Comparison of ENCODE assay signal across 24 cellular contexts in the genomic region with DNA sequence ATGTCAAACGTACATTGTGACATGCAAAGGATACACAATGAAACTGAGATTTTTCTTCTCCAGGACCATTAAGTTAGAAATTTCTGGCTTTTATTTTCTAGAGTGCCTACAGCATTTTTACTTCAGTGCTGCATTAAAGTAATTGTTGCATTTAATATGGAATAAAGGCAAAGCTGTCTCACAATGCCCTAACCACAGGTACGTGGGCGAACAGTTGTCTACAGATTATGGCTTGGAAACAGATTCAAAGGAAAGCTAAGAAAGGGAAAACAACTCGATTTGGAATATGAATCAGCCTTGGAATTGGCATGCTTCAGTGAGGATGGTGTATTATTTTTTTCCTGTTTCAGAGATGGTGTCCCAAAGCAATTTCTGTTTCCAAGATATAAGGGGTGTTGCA.
DNase-seq lines count a peak whose midpoint lies in the region; ATAC-seq and TF ChIP-seq lines count a peak whose summit lies in the region.
"Had no signal": no experiment of that assay in that cellular context is flagged by ENCODE, and none has a peak within 500 bp of the region (broad histone marks: within the 10 kb centered on the region; RNA-seq: fewer than 3 reads in every experiment).

No MANE protein-coding gene starts in this region.

- TF ChIP-seq CTCF in neural cell (IDR thresholded peaks at IDR 0.05; ENCODE audit: poor library complexity, severe bottlenecking) (no peak), MCF 10A (IDR thresholded peaks at IDR 0.05; ENCODE audit: unreplicated experiment) (no peak)

- H3K27ac ChIP-seq in neural cell (ENCODE audit: low read length), result no peak overlapping the region
- H3K27ac ChIP-seq: 22Rv1, A549, BLaER1 had no signal

- no peak overlapping the region for H3K9ac ChIP-seq in neural cell (ENCODE audit: low read length)
- H3K9ac ChIP-seq: BLaER1 had no signal

- H3K36me3 ChIP-seq in HAP-1 (replicated peaks), result no peaks in the 10 kb centered on the region
- H3K36me3 ChIP-seq in neural cell (ENCODE audit: insufficient read depth, low read length), result no peaks in the 10 kb centered on the region
- H3K36me3 ChIP-seq: BE2C, BLaER1 had no signal

- H3K9me2 ChIP-seq in neural cell (ENCODE audit: insufficient read depth, low read length), result no peaks in the 10 kb centered on the region

- no peak overlapping the region for H3K4me3 Mint-ChIP-seq in MCF 10A (ENCODE audit: unreplicated experiment)
- H3K4me3 Mint-ChIP-seq: CD14-positive monocyte; CD4-positive, alpha-beta memory T cell; CD4-positive, CD25-positive, alpha-beta regulatory T cell; CD8-positive, alpha-beta memory T cell had no signal

- H3K4me2 ChIP-seq in neural cell (ENCODE audit: low read length), result no peak overlapping the region
- H3K4me2 ChIP-seq: A549, BLaER1 had no signal

- H3K9me3 Mint-ChIP-seq in MCF 10A (ENCODE audit: unreplicated experiment), result peaks cover 17% of the 10 kb centered on the region

- no peaks in the 10 kb centered on the region for H3K36me3 Mint-ChIP-seq in MCF 10A (ENCODE audit: insufficient read depth, unreplicated experiment)
- H3K36me3 Mint-ChIP-seq: CD14-positive monocyte; CD4-positive, alpha-beta memory T cell; CD4-positive, CD25-positive, alpha-beta regulatory T cell; CD8-positive, alpha-beta memory T cell had no signal

- TF ChIP-seq EP300 in neural cell (conservative IDR thresholded peaks at IDR 0.05; ENCODE audit: poor library complexity, severe bottlenecking), result peak; percentile 39

- no peak overlapping the region for H2AFZ ChIP-seq in neural cell (ENCODE audit: low read depth, low read length)

- intact Hi-C loops in MCF 10A (cut with micrococcal nuclease), result no loop called here

- H3K79me2 ChIP-seq in neural cell (replicated peaks; ENCODE audit: insufficient read depth, low read length), result no peaks in the 10 kb centered on the region

- no peaks in the 10 kb centered on the region for H3F3A ChIP-seq in neural cell (ENCODE audit: insufficient read depth, low read length, poor library complexity, severe bottlenecking)

- in situ Hi-C loops in HAP-1 (cut with MboI; ENCODE audit: low sequenced_read_pairs), result no loop called here

- peaks cover 63% of the 10 kb centered on the region for H3K27me3 Mint-ChIP-seq in MCF 10A (ENCODE audit: insufficient read depth, unreplicated experiment)
- H3K27me3 Mint-ChIP-seq: CD4-positive, alpha-beta memory T cell; CD4-positive, CD25-positive, alpha-beta regulatory T cell; CD8-positive, alpha-beta memory T cell had no signal

- CTCF ChIA-PET in MCF 10A (lab: Yijun Ruan, JAX), result no interaction called here

- H3K4me1 Mint-ChIP-seq in MCF 10A (ENCODE audit: insufficient read depth, unreplicated experiment), result no peaks in the 10 kb centered on the region
- H3K4me1 Mint-ChIP-seq: CD14-positive monocyte; CD4-positive, alpha-beta memory T cell; CD4-positive, CD25-positive, alpha-beta regulatory T cell; CD8-positive, alpha-beta memory T cell had no signal

- no TSS peak for BruUV-seq in MCF 10A (replicated peaks; lab: Mats Ljungman, UMichigan)

- DNase-seq in Ammon's horn (ENCODE audit: low spot score), result peak; percentile 27
- DNase-seq in HAP-1 (ENCODE audit: low spot score in 2 of 2), result peak; percentile 23 to 74
- peak; percentile 41 for DNase-seq in astrocyte of the hippocampus (ENCODE audit: low read depth, low spot score)
- no peak for DNase-seq in MCF 10A (ENCODE audit: unreplicated experiment)
- DNase-seq: AML-193; BE2C; C1 segment of cervical spinal cord; CD4-positive, alpha-beta memory T cell; CD4-positive, CD25-positive, alpha-beta regulatory T cell; CD8-positive, alpha-beta memory T cell; COR-L47; DMS 273 treated with DMSO at 0.1 percent for 48 hours; DMS153; DMS53; DMS79; DND-41; GF-D8 had no signal

- ATAC-seq in GM18909 (IDR thresholded peaks at IDR 0.05; ENCODE audit: poor library complexity, unreplicated experiment) (no peak), GM18867 (IDR thresholded peaks at IDR 0.05; ENCODE audit: unreplicated experiment) (no peak)
- ATAC-seq: A549 had no signal

- H3K4me3 ChIP-seq in HAP-1 (no peak overlapping the region), neural cell (ENCODE audit: low read length) (no peak overlapping the region)
- H3K4me3 ChIP-seq: A549, BLaER1 had no signal

- peaks cover 6% of the 10 kb centered on the region for H3K4me1 ChIP-seq in HAP-1
- H3K4me1 ChIP-seq: A549, BE2C, BLaER1 had no signal

- POLR2A ChIA-PET in MCF 10A (lab: Yijun Ruan, JAX), result no interaction called here

- H3K27ac Mint-ChIP-seq in MCF 10A (ENCODE audit: low read depth, unreplicated experiment), result no peak overlapping the region
- H3K27ac Mint-ChIP-seq: CD14-positive monocyte; CD4-positive, alpha-beta memory T cell; CD4-positive, CD25-positive, alpha-beta regulatory T cell; CD8-positive, alpha-beta memory T cell had no signal

- H3K27me3 ChIP-seq in HAP-1 (ENCODE audit: low read depth), result peaks cover 3% of the 10 kb centered on the region; the same call in 1 of the 2 replicates
- no peaks in the 10 kb centered on the region for H3K27me3 ChIP-seq in neural cell (ENCODE audit: insufficient read depth, low read depth, low read length)
- H3K27me3 ChIP-seq: BE2C, BLaER1 had no signal

- H4K20me1 ChIP-seq in neural cell (ENCODE audit: insufficient read depth), result no peaks in the 10 kb centered on the region
- H4K20me1 ChIP-seq: BLaER1 had no signal

- no peak for TF ChIP-seq RAD21 in neural cell (conservative IDR thresholded peaks at IDR 0.05)

- H3K9me3 ChIP-seq in HAP-1 (no peaks in the 10 kb centered on the region), neural cell (ENCODE audit: low read length) (no peaks in the 10 kb centered on the region)
- H3K9me3 ChIP-seq: A549, BE2C, BLaER1 had no signal

TF ChIP-seq in neural cell, 6 proteins besides CTCF, POLR2A, EP300 and RAD21:
- TF ChIP-seq EZH2 (IDR thresholded peaks at IDR 0.05; ENCODE audit: borderline replicate concordance, insufficient read depth, low read length, poor library complexity, severe bottlenecking), result no peak
- TF ChIP-seq SMC3 (conservative IDR thresholded peaks at IDR 0.05; ENCODE audit: poor library complexity), result no peak
- TF ChIP-seq MXI1 (conservative IDR thresholded peaks at IDR 0.05; ENCODE audit: poor library complexity, severe bottlenecking), result no peak
- peak; percentile 32 for TF ChIP-seq POLR2AphosphoS5 (IDR thresholded peaks at IDR 0.05)
- TF ChIP-seq TAF1 (IDR thresholded peaks at IDR 0.05; ENCODE audit: low read depth), result no peak
- TF ChIP-seq, protein P1, sequence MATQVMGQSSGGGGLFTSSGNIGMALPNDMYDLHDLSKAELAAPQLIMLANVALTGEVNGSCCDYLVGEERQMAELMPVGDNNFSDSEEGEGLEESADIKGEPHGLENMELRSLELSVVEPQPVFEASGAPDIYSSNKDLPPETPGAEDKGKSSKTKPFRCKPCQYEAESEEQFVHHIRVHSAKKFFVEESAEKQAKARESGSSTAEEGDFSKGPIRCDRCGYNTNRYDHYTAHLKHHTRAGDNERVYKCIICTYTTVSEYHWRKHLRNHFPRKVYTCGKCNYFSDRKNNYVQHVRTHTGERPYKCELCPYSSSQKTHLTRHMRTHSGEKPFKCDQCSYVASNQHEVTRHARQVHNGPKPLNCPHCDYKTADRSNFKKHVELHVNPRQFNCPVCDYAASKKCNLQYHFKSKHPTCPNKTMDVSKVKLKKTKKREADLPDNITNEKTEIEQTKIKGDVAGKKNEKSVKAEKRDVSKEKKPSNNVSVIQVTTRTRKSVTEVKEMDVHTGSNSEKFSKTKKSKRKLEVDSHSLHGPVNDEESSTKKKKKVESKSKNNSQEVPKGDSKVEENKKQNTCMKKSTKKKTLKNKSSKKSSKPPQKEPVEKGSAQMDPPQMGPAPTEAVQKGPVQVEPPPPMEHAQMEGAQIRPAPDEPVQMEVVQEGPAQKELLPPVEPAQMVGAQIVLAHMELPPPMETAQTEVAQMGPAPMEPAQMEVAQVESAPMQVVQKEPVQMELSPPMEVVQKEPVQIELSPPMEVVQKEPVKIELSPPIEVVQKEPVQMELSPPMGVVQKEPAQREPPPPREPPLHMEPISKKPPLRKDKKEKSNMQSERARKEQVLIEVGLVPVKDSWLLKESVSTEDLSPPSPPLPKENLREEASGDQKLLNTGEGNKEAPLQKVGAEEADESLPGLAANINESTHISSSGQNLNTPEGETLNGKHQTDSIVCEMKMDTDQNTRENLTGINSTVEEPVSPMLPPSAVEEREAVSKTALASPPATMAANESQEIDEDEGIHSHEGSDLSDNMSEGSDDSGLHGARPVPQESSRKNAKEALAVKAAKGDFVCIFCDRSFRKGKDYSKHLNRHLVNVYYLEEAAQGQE (IDR thresholded peaks at IDR 0.05; ENCODE audit: borderline replicate concordance), result peak; percentile 59
